Comparison of ENCODE assay signal across 21 cellular contexts in the genomic region with DNA sequence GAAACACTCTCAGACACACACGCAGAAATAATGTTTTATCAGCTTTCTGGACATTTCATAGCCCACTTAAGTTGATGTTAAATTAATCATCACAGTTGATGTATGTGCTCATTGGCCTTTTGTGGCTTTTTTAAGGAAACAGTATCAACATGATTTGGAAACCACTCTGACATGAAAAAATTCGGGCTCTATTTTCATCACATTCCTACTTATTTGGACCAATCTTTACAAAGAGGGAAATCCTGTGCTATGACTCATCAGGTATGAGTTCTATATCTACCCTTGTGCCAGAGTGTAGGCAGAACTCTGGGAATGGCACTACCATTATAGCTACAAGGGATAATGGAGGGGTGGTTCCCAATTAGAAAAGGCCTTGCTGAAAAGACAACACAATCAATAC.
DNase-seq lines count a peak whose midpoint lies in the region; FAIRE-seq and TF ChIP-seq lines count a peak whose summit lies in the region.
"Had no signal": no experiment of that assay in that cellular context is flagged by ENCODE, and none has a peak within 500 bp of the region (broad histone marks: within the 10 kb centered on the region; RNA-seq: fewer than 3 reads in every experiment).

No MANE protein-coding gene starts in this region.

- no peaks in the 10 kb centered on the region for H3K4me1 ChIP-seq in adipocyte (ENCODE audit: control insufficient read depth, insufficient read depth, low read length)
- H3K4me1 ChIP-seq: BLaER1 treated with 17β-estradiol and CSF1 and Interleukin-3, amounts not matched to agents 10 nM and 100 nM; gastrocnemius medialis had no signal

- peak; percentile 50 for FAIRE-seq in H54 (lab: Jason Lieb, UNC)

- TF ChIP-seq CTCF in fibroblast of mammary gland (conservative IDR thresholded peaks at IDR 0.05; ENCODE audit: control insufficient read depth, insufficient read depth, low read depth, low read length) = no peak
- TF ChIP-seq CTCF in nephron progenitor cell (IDR thresholded peaks at IDR 0.05) = no peak

- H3K4me1 Mint-ChIP-seq in nephron progenitor cell = no peaks in the 10 kb centered on the region
- H3K4me1 Mint-ChIP-seq: central memory CD8-positive, alpha-beta T cell had no signal

- no peak overlapping the region for H3K27ac Mint-ChIP-seq in nephron progenitor cell
- H3K27ac Mint-ChIP-seq: activated CD4-positive, alpha-beta memory T cell treated with anti-CD3 and anti-CD28 coated beads, Interleukin-2, amount 10 ng/mL, durations not matched to agents 7 days and 5 days; activated naive CD8-positive, alpha-beta T cell treated with anti-CD3 and anti-CD28 coated beads for 36 hours; T-helper 1 cell treated with Interleukin-12 subunit alpha and Interleukin-12 subunit beta and Interleukin-4 antibody, amounts not matched to agents 30 μg/mL and 1 μg/mL, for 36 hours had no signal

- H3K36me3 Mint-ChIP-seq in nephron progenitor cell (ENCODE audit: low read depth) = no peaks in the 10 kb centered on the region
- H3K36me3 Mint-ChIP-seq: activated naive CD8-positive, alpha-beta T cell treated with anti-CD3 and anti-CD28 coated beads for 36 hours had no signal

- no peaks in the 10 kb centered on the region for H3K27me3 ChIP-seq in adipocyte (replicated peaks; ENCODE audit: control insufficient read depth, insufficient read depth, low read length)
- H3K27me3 ChIP-seq: BLaER1 treated with 17β-estradiol and CSF1 and Interleukin-3, amounts not matched to agents 10 nM and 100 nM; gastrocnemius medialis had no signal

- H3K9me3 ChIP-seq in adipocyte (ENCODE audit: control insufficient read depth, low read length) = no peaks in the 10 kb centered on the region
- H3K9me3 ChIP-seq: BLaER1 treated with 17β-estradiol and CSF1 and Interleukin-3, amounts not matched to agents 10 nM and 100 nM; gastrocnemius medialis had no signal

- H3K9ac ChIP-seq in adipocyte (ENCODE audit: low read length) = no peak overlapping the region
- H3K9ac ChIP-seq: BLaER1 treated with 17β-estradiol and CSF1 and Interleukin-3, amounts not matched to agents 10 nM and 100 nM had no signal

- H3K4me3 ChIP-seq in adipocyte (ENCODE audit: low read length) (no peak overlapping the region), fibroblast of mammary gland (ENCODE audit: control insufficient read depth, low read depth, low read length) (no peak overlapping the region)
- H3K4me3 ChIP-seq: BLaER1 treated with 17β-estradiol and CSF1 and Interleukin-3, amounts not matched to agents 10 nM and 100 nM; gastrocnemius medialis had no signal

- TF ChIP-seq POLR2A in H54 (IDR thresholded peaks at IDR 0.05; ENCODE audit: low read depth, low read length) = no peak

- H3K27me3 Mint-ChIP-seq in nephron progenitor cell (ENCODE audit: low read depth, poor library complexity) = no peaks in the 10 kb centered on the region
- H3K27me3 Mint-ChIP-seq: activated CD4-positive, alpha-beta memory T cell treated with anti-CD3 and anti-CD28 coated beads, Interleukin-2, amount 10 ng/mL, durations not matched to agents 7 days and 5 days; central memory CD8-positive, alpha-beta T cell had no signal

- no peaks in the 10 kb centered on the region for H3K9me3 Mint-ChIP-seq in nephron progenitor cell

- no peaks in the 10 kb centered on the region for H3K36me3 ChIP-seq in adipocyte (ENCODE audit: control insufficient read depth, insufficient read depth, low read length, severe bottlenecking)
- H3K36me3 ChIP-seq: BLaER1 treated with 17β-estradiol and CSF1 and Interleukin-3, amounts not matched to agents 10 nM and 100 nM; gastrocnemius medialis; WERI-Rb-1 had no signal

- no peak for DNase-seq in H54 (ENCODE audit: insufficient read length, low spot score)
- DNase-seq in adipocyte (ENCODE audit: low read depth) = peak; percentile 22
- peak; percentile 45 for DNase-seq in fibroblast of mammary gland (ENCODE audit: low read depth)
- DNase-seq in stromal cell of bone marrow (ENCODE audit: low read depth) = peak; percentile 16
- no peak for DNase-seq in activated naive CD4-positive, alpha-beta T cell (lab: John Stamatoyannopoulos, UW)
- DNase-seq in nephron progenitor cell = no peak
- DNase-seq in GM03348 (ENCODE audit: low spot score) = no peak
- DNase-seq: activated CD4-positive, alpha-beta memory T cell treated with anti-CD3 and anti-CD28 coated beads, Interleukin-2, amount 10 ng/mL, durations not matched to agents 7 days and 5 days; activated naive CD8-positive, alpha-beta T cell treated with anti-CD3 and anti-CD28 coated beads for 36 hours; activated T-cell treated with anti-CD3 and anti-CD28 coated beads, Interleukin-2, amount 50 U/mL, for 4 hours; gastrocnemius medialis; H7; NCI-H1694; NCI-H510A; nucleus accumbens; SHP77 treated with DMSO at 0.1 percent for 48 hours; stimulated activated CD4-positive, alpha-beta T cell treated with anti-CD3 and anti-CD28 coated beads, Interleukin-2, amount 100 ng/mL, for 48 hours; WERI-Rb-1 had no signal

- no peak overlapping the region for H3K4me3 Mint-ChIP-seq in nephron progenitor cell
- H3K4me3 Mint-ChIP-seq: activated CD4-positive, alpha-beta memory T cell treated with anti-CD3 and anti-CD28 coated beads, Interleukin-2, amount 10 ng/mL, durations not matched to agents 7 days and 5 days; activated naive CD8-positive, alpha-beta T cell treated with anti-CD3 and anti-CD28 coated beads for 36 hours; activated T-cell treated with anti-CD3 and anti-CD28 coated beads, Interleukin-2, amount 50 U/mL, for 4 hours; central memory CD8-positive, alpha-beta T cell; T-helper 1 cell treated with Interleukin-12 subunit alpha and Interleukin-12 subunit beta and Interleukin-4 antibody, amounts not matched to agents 30 μg/mL and 1 μg/mL, for 36 hours had no signal

Comparison
In these comparisons a context has a peak if more than half of its experiments do, and no peak if none do; other contexts are left out.
1. DNase-seq: peak in adipocyte (single experiment), fibroblast of mammary gland (single experiment) and stromal cell of bone marrow (single experiment); none in H54 (single experiment), activated naive CD4-positive, alpha-beta T cell (0 of 4), nephron progenitor cell (single experiment) and GM03348 (single experiment).